ENCODE assay signal across 16 cellular contexts in the genomic region with DNA sequence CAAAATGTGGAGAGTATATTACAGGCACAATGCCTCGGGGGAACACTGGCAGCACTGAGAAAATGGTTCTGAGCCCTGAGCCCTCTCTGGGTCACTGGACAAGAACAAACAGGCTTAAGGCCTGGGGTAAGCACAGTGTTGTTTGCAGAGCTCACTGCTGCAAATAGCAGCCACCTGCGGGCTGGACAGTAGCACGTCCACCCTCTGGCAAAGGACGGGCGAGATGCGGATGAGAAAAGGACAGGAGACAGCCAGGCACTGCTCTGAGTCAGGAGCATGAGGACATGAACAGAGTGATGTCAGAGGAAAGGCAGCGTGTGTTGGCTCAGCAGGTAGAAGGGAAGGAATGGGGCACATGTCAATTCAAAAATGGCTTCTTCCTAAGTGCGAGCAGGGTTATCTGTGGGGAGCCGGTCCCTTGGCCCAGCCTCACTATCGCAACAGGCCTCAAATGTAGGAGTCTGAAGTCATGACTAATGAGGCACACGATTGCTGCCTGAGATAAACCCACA. TPM values are rescaled to one million over a fixed set of nuclear protein-coding genes. Genes with fewer than 3 reads are reported as not detected.
DNase-seq lines count a peak whose midpoint lies in the region; ATAC-seq and TF ChIP-seq lines count a peak whose summit lies in the region.
"Had no signal": no experiment of that assay in that cellular context is flagged by ENCODE, and none has a peak within 500 bp of the region (broad histone marks: within the 10 kb centered on the region; RNA-seq: fewer than 3 reads in every experiment).

No MANE protein-coding gene starts in this region.

- no peak for TF ChIP-seq RAD21 in Ishikawa (IDR thresholded peaks at IDR 0.05; ENCODE audit: low read depth)

- POLR2A ChIA-PET in WTC11 (lab: Charles Lee) = no interaction called here

- DNase-seq in WTC11 (ENCODE audit: low spot score) = no peak
- peak; percentile 26 for DNase-seq in fibroblast of pulmonary artery (ENCODE audit: low read depth)
- DNase-seq in renal cortical epithelial cell (ENCODE audit: low read depth) = peak; percentile 70
- no peak for DNase-seq in NCI-H187 (lab: John Stamatoyannopoulos, UW)
- DNase-seq: activated naive CD4-positive, alpha-beta T cell treated with anti-CD3 and anti-CD28 coated beads for 36 hours; CD4-positive, CD25-positive, alpha-beta regulatory T cell; kidney; naive thymus-derived CD8-positive, alpha-beta T cell; NCI-H1105; NCI-H510A treated with DMSO at 0.1 percent for 48 hours; SIG-M5; spleen; testis had no signal

- CTCF ChIA-PET in WTC11 (lab: Charles Lee) = no interaction called here

- TF ChIP-seq CTCF in WTC11 (IDR thresholded peaks at IDR 0.05) (no peak), fibroblast of pulmonary artery (IDR thresholded peaks at IDR 0.05; ENCODE audit: low read length, missing control alignments) (no peak)

- no peaks in the 10 kb centered on the region for H3K36me3 Mint-ChIP-seq in WTC11

- peaks cover 4% of the 10 kb centered on the region for H3K4me1 Mint-ChIP-seq in WTC11

- H3K9me3 Mint-ChIP-seq in WTC11 = no peaks in the 10 kb centered on the region
- H3K9me3 Mint-ChIP-seq: activated naive CD4-positive, alpha-beta T cell treated with anti-CD3 and anti-CD28 coated beads for 36 hours; CD4-positive, CD25-positive, alpha-beta regulatory T cell had no signal

- peak; percentile 62 for ATAC-seq in WTC11
- no peak for ATAC-seq in HG03280 (IDR thresholded peaks at IDR 0.05; ENCODE audit: unreplicated experiment)
- no peak for ATAC-seq in HG03460 (IDR thresholded peaks at IDR 0.05; ENCODE audit: unreplicated experiment)
- ATAC-seq: naive thymus-derived CD8-positive, alpha-beta T cell had no signal

- no peaks in the 10 kb centered on the region for H3K27me3 Mint-ChIP-seq in WTC11 (ENCODE audit: low read depth)
- H3K27me3 Mint-ChIP-seq: CD4-positive, CD25-positive, alpha-beta regulatory T cell; naive thymus-derived CD8-positive, alpha-beta T cell had no signal

- no peak for TF ChIP-seq EP300 in Ishikawa (IDR thresholded peaks at IDR 0.05; ENCODE audit: borderline replicate concordance)

- H3K4me3 Mint-ChIP-seq in WTC11 = no peak overlapping the region
- H3K4me3 Mint-ChIP-seq: activated naive CD4-positive, alpha-beta T cell treated with anti-CD3 and anti-CD28 coated beads for 36 hours; CD4-positive, CD25-positive, alpha-beta regulatory T cell; naive thymus-derived CD8-positive, alpha-beta T cell had no signal

- no peak overlapping the region for H3K27ac Mint-ChIP-seq in WTC11
- H3K27ac Mint-ChIP-seq: activated naive CD4-positive, alpha-beta T cell treated with anti-CD3 and anti-CD28 coated beads for 36 hours; CD4-positive, CD25-positive, alpha-beta regulatory T cell had no signal

- H3K4me3 ChIP-seq in fibroblast of pulmonary artery (replicated peaks; ENCODE audit: low read depth, low read length) = no peak overlapping the region
- H3K4me3 ChIP-seq: spleen, testis had no signal

TF ChIP-seq in Ishikawa, 13 proteins besides CTCF, POLR2A, EP300 and RAD21:
- TF ChIP-seq TEAD4 (IDR thresholded peaks at IDR 0.05) (peak; percentile 16; the same call in 1 of the 2 replicates), YY1 (IDR thresholded peaks at IDR 0.05; ENCODE audit: low read depth) (0 out of 2 replicates have a peak, but pooled peaks have one; percentile 31)
- TF ChIP-seq, protein P1, sequence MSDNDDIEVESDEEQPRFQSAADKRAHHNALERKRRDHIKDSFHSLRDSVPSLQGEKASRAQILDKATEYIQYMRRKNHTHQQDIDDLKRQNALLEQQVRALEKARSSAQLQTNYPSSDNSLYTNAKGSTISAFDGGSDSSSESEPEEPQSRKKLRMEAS (IDR thresholded peaks at IDR 0.05) = peak; percentile 33; the same call in 1 of the 2 replicates
- TF ChIP-seq, protein P2, sequence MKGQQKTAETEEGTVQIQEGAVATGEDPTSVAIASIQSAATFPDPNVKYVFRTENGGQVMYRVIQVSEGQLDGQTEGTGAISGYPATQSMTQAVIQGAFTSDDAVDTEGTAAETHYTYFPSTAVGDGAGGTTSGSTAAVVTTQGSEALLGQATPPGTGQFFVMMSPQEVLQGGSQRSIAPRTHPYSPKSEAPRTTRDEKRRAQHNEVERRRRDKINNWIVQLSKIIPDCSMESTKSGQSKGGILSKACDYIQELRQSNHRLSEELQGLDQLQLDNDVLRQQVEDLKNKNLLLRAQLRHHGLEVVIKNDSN (IDR thresholded peaks at IDR 0.05) = no peak

TF ChIP-seq in WTC11, 78 proteins besides CTCF, POLR2A, EP300 and RAD21:
- TF ChIP-seq JUN (CRISPR knock-in tag; IDR thresholded peaks at IDR 0.05) (no peak), GABPB1 (CRISPR knock-in tag; IDR thresholded peaks at IDR 0.05) (peak; percentile 47; the same call in 1 of the 2 replicates)

RNA-seq across cellular contexts. Expression of a gene that starts 25.9 kb away (rescaled TPM):
- total RNA-seq in WTC11 (2021) = 1.7 to 2.1 TPM (median 1.9 TPM) in 3 replicates
- total RNA-seq in renal cortical epithelial cell = under 0.01 and 1.2 TPM in 2 replicates

Comparison
In these comparisons a context has a peak if more than half of its experiments do, and no peak if none do; other contexts are left out.
1. DNase-seq: peak in fibroblast of pulmonary artery (single experiment) and renal cortical epithelial cell (single experiment); none in WTC11 (single experiment) and NCI-H187 (0 of 2).